11 cellular contexts compared by ENCODE assay signal in the genomic region with DNA sequence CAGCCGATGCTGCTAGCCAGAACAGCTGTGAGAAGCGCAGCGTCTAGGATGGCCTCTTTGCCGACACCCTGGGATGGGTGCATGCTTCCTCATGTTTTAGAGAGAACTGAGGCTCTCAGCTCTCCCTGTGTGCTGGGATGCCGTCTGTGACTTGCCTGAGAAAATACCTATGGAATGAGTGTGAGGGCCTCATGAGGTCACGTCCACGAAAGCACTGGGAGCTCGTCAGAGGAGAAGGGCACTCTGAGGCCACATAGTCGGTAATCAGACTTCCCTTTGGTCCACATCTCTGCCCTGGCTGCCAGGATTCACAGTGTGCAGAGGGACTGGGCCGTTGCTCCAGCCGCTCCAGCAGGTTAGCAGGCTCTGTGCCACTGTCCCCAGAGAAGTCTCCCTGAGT. TPM values are rescaled to one million over a fixed set of nuclear protein-coding genes. Genes with fewer than 3 reads are reported as not detected.
DNase-seq lines count a peak whose midpoint lies in the region; ATAC-seq and TF ChIP-seq lines count a peak whose summit lies in the region.
"Had no signal": no experiment of that assay in that cellular context is flagged by ENCODE, and none has a peak within 500 bp of the region (broad histone marks: within the 10 kb centered on the region; RNA-seq: fewer than 3 reads in every experiment).

No MANE protein-coding gene starts in this region.

- POLR2A ChIA-PET in Panc1 (lab: Charles Lee), result no interaction called here
- POLR2A ChIA-PET in naive thymus-derived CD4-positive, alpha-beta T cell (lab: Charles Lee), result no interaction called here

- ATAC-seq in Panc1, result peak; percentile 68
- ATAC-seq in HG02884 (IDR thresholded peaks at IDR 0.05; ENCODE audit: unreplicated experiment), result no peak
- no peak for ATAC-seq in naive thymus-derived CD4-positive, alpha-beta T cell

- in situ Hi-C loops in Panc1 (cut with HindIII; ENCODE audit: low pct_unique_long_range_greater_than_20kb, low sequenced_read_pairs), result no loop called here

- CTCF ChIA-PET in Panc1 (lab: Charles Lee), result no interaction called here
- CTCF ChIA-PET in naive thymus-derived CD4-positive, alpha-beta T cell (lab: Charles Lee), result no interaction called here

- no peaks in the 10 kb centered on the region for H3K27me3 ChIP-seq in Panc1 (ENCODE audit: control insufficient read depth, insufficient read depth, low read length)
- no peaks in the 10 kb centered on the region for H3K27me3 ChIP-seq in esophagus muscularis mucosa
- no peaks in the 10 kb centered on the region for H3K27me3 ChIP-seq in naive thymus-derived CD4-positive, alpha-beta T cell (ENCODE audit: control insufficient read depth in 2 of 2, insufficient read depth in 2 of 2, low read length in 2 of 2)
- H3K27me3 ChIP-seq: Peyer's patch had no signal

- H3K4me1 Mint-ChIP-seq in nephron, result peaks cover 72% of the 10 kb centered on the region
- H3K4me1 Mint-ChIP-seq in naive thymus-derived CD4-positive, alpha-beta T cell, result peaks cover 0 to 10% (median 9%) of the 10 kb centered on the region in 7 donors

- DNase-seq in AG10803 (ENCODE audit: low read depth) (peak; percentile 90), Panc1 (ENCODE audit: low read depth, low spot score) (no peak), esophagus muscularis mucosa (ENCODE audit: extremely low spot score) (no peak), NCI-H446 treated with DMSO at 0.1 percent for 48 hours (lab: John Stamatoyannopoulos, UW) (no peak)
- DNase-seq in naive thymus-derived CD4-positive, alpha-beta T cell, result no peak
- DNase-seq in activated CD4-positive, CD25-positive, alpha-beta regulatory T cell (lab: John Stamatoyannopoulos, UW), result no peak
- DNase-seq: DMS79; Peyer's patch; stimulated activated CD4-positive, alpha-beta T cell treated with anti-CD3 and anti-CD28 coated beads, Interleukin-15, amount 100 ng/mL, for 24 hours had no signal

- no TSS peak for BruUV-seq in Panc1 (replicated peaks; lab: Mats Ljungman, UMichigan)

- intact Hi-C loops in Panc1 (cut with micrococcal nuclease; ENCODE audit: unreplicated experiment) (no loop called here), esophagus muscularis mucosa (cut with DNase I) (no loop called here)
- intact Hi-C loops in naive thymus-derived CD4-positive, alpha-beta T cell (cut with micrococcal nuclease), result no loop called here

- TF ChIP-seq CTCF in AG10803 (conservative IDR thresholded peaks at IDR 0.05; ENCODE audit: low read length) (no peak), Panc1 (IDR thresholded peaks at IDR 0.05) (no peak), esophagus muscularis mucosa (IDR thresholded peaks at IDR 0.05) (no peak), nephron (IDR thresholded peaks at IDR 0.05; ENCODE audit: unreplicated experiment in 3 of 3) (no peak)

- H3K9me3 ChIP-seq in Panc1 (ENCODE audit: control insufficient read depth, insufficient read depth, low read depth, low read length), result no peaks in the 10 kb centered on the region
- H3K9me3 ChIP-seq in esophagus muscularis mucosa, result no peaks in the 10 kb centered on the region
- no peaks in the 10 kb centered on the region for H3K9me3 ChIP-seq in naive thymus-derived CD4-positive, alpha-beta T cell (ENCODE audit: control insufficient read depth in 2 of 3, low read length in 3 of 3)
- H3K9me3 ChIP-seq: Peyer's patch had no signal

- H3K36me3 ChIP-seq in Panc1 (ENCODE audit: control insufficient read depth, insufficient read depth, low read length) (no peaks in the 10 kb centered on the region), esophagus muscularis mucosa (no peaks in the 10 kb centered on the region)
- no peaks in the 10 kb centered on the region for H3K36me3 ChIP-seq in naive thymus-derived CD4-positive, alpha-beta T cell (ENCODE audit: control insufficient read depth in 2 of 3, insufficient read depth in 3 of 3, low read length in 3 of 3)

- TF ChIP-seq POLR2A in esophagus muscularis mucosa (IDR thresholded peaks at IDR 0.05; ENCODE audit: low read depth), result no peak

- peak overlapping the region; percentile 79 to 93 (median 87) for H3K27ac Mint-ChIP-seq in nephron
- no peak overlapping the region for H3K27ac Mint-ChIP-seq in naive thymus-derived CD4-positive, alpha-beta T cell

- H3K36me3 Mint-ChIP-seq in nephron (ENCODE audit: low read depth), result peaks cover 4% of the 10 kb centered on the region
- H3K36me3 Mint-ChIP-seq in naive thymus-derived CD4-positive, alpha-beta T cell, result peaks cover 0 to 17% (median 0%) of the 10 kb centered on the region in 5 donors

- H3K27me3 Mint-ChIP-seq in nephron (ENCODE audit: low read depth), result no peaks in the 10 kb centered on the region
- no peaks in the 10 kb centered on the region for H3K27me3 Mint-ChIP-seq in naive thymus-derived CD4-positive, alpha-beta T cell

- no peaks in the 10 kb centered on the region for H3K9me3 Mint-ChIP-seq in nephron
- peaks cover 0 to 2% (median 0%) of the 10 kb centered on the region in 11 donors for H3K9me3 Mint-ChIP-seq in naive thymus-derived CD4-positive, alpha-beta T cell

- no peak overlapping the region for H3K4me3 Mint-ChIP-seq in nephron
- H3K4me3 Mint-ChIP-seq in naive thymus-derived CD4-positive, alpha-beta T cell, result no peak overlapping the region

- no peak overlapping the region for H3K4me3 ChIP-seq in AG10803 (ENCODE audit: low read length)
- no peak overlapping the region for H3K4me3 ChIP-seq in Panc1 (ENCODE audit: low read depth in 2 of 2, low read length in 2 of 2)
- H3K4me3 ChIP-seq in esophagus muscularis mucosa, result no peak overlapping the region
- H3K4me3 ChIP-seq in naive thymus-derived CD4-positive, alpha-beta T cell (ENCODE audit: low read length), result no peak overlapping the region
- H3K4me3 ChIP-seq: Peyer's patch had no signal

- peaks cover 15% of the 10 kb centered on the region for H3K4me1 ChIP-seq in Panc1 (ENCODE audit: control insufficient read depth, insufficient read depth, low read length)
- peaks cover 52 to 87% (median 76%) of the 10 kb centered on the region in 4 donors for H3K4me1 ChIP-seq in esophagus muscularis mucosa
- no peaks in the 10 kb centered on the region for H3K4me1 ChIP-seq in naive thymus-derived CD4-positive, alpha-beta T cell (ENCODE audit: control insufficient read depth in 2 of 2, insufficient read depth in 2 of 2, low read length in 2 of 2)

- H3K27ac ChIP-seq in Panc1 (ENCODE audit: low read length) (no peak overlapping the region), esophagus muscularis mucosa (replicated peaks in 1 of 4) (peak overlapping the region; percentile 54 to 65 (median 58))
- H3K27ac ChIP-seq in naive thymus-derived CD4-positive, alpha-beta T cell (ENCODE audit: low read depth, low read length), result no peak overlapping the region
- H3K27ac ChIP-seq: Peyer's patch had no signal

- TF ChIP-seq EP300 in esophagus muscularis mucosa (IDR thresholded peaks at IDR 0.05), result peak; percentile 30

- WGBS in esophagus muscularis mucosa, result 67% methylated on average over 10 of the region's 11 CpGs

RNA-seq across cellular contexts. Expression of a gene that starts 54.6 kb away (rescaled TPM):
- total RNA-seq in Panc1 (2021; ENCODE audit: unreplicated experiment) (47.1 TPM), esophagus muscularis mucosa (10 to 100 TPM; 35.1 to 91.8 (median 67.8) TPM)
- 26.1 TPM for polyA plus RNA-seq in Panc1 (2012; ENCODE audit: insufficient read length)
- 10 to 100 TPM; 10.0 to 43.9 (median 17.1) TPM for total RNA-seq in naive thymus-derived CD4-positive, alpha-beta T cell
- under 1 TPM; 0.28 to 0.68 TPM for polyA plus RNA-seq in naive thymus-derived CD4-positive, alpha-beta T cell

Comparison
In these comparisons a context has a peak if more than half of its experiments do, and no peak if none do; other contexts are left out.
1. H3K27ac ChIP-seq: peak in esophagus muscularis mucosa (4 of 4); none in Panc1 (single experiment) and naive thymus-derived CD4-positive, alpha-beta T cell (single experiment).
2. H3K27ac Mint-ChIP-seq: peak in nephron (3 of 3); none in naive thymus-derived CD4-positive, alpha-beta T cell (0 of 9).